Comparison of ENCODE assay signal across 24 cellular contexts in genomic region chrX:40388441-40388840, GRCh38.
"Had no signal": no experiment of that assay in that cellular context is flagged by ENCODE, and none has a peak within 500 bp of the region (broad histone marks: within the 10 kb centered on the region; RNA-seq: fewer than 3 reads in every experiment).

No MANE protein-coding gene starts in this region.

- H3K27me3 ChIP-seq: brain microvascular endothelial cell, cardiac muscle cell, SJCRH30 had no signal

- H3K9me3 ChIP-seq: SJCRH30 had no signal

- H3K27ac ChIP-seq: brain microvascular endothelial cell, cardiac muscle cell, KMS-11, SJCRH30, SK-N-MC had no signal

- H3K36me3 ChIP-seq: brain microvascular endothelial cell, cardiac muscle cell, SJCRH30 had no signal

- H3K4me1 ChIP-seq: SJCRH30 had no signal

- DNase-seq: activated CD4-positive, alpha-beta T cell treated with anti-CD3 and anti-CD28 coated beads for 36 hours; activated CD4-positive, alpha-beta T cell treated with anti-CD3 and anti-CD28 coated beads, Interleukin-2, amount 10 ng/mL, durations not matched to agents 7 days and 5 days; activated CD4-positive, alpha-beta T cell treated with anti-CD3 and anti-CD28 coated beads, Interleukin-2, amount 50 U/mL, for 48 hours; activated CD8-positive, alpha-beta T cell treated with anti-CD3 and anti-CD28 coated beads, Interleukin-2, amount 10 ng/mL, durations not matched to agents 7 days and 5 days; activated gamma-delta T cell treated with Interleukin-2 at 50 U/mL for 16 hours; activated naive CD4-positive, alpha-beta T cell treated with anti-CD3 and anti-CD28 coated beads, Interleukin-2, amount 10 ng/mL, durations not matched to agents 7 days and 5 days; activated naive CD8-positive, alpha-beta T cell treated with anti-CD3 and anti-CD28 coated beads, Interleukin-2, amount 50 U/mL, for 24 hours; activated T-cell treated with anti-CD3 and anti-CD28 coated beads, Interleukin-2, amount 50 U/mL, for 24 hours; anterior cingulate cortex; brain microvascular endothelial cell; NCI-H1436; NCI-H1694; NCI-H1930; NCI-H2081 treated with DMSO at 0.1 percent for 48 hours; NCI-H2171; NCI-H510A; OCI-M1; SJCRH30 had no signal

- H3K4me2 ChIP-seq: KMS-11 had no signal

- H3K9ac ChIP-seq: KMS-11 had no signal

- ATAC-seq: activated CD4-positive, alpha-beta T cell treated with anti-CD3 and anti-CD28 coated beads for 36 hours; activated CD4-positive, CD25-positive, alpha-beta regulatory T cell treated with anti-CD3 and anti-CD28 coated beads, Interleukin-2, amount 50 U/mL, for 24 hours; activated CD8-positive, alpha-beta T cell treated with anti-CD3 and anti-CD28 coated beads, Interleukin-2, amount 10 ng/mL, durations not matched to agents 7 days and 5 days; activated naive CD8-positive, alpha-beta T cell treated with anti-CD3 and anti-CD28 coated beads, Interleukin-2, amount 50 U/mL, for 24 hours; Panc1; WTC11 had no signal

- H3K4me3 ChIP-seq: cardiac muscle cell, SJCRH30, SK-N-MC had no signal
